In genomic region chr1:119140177-119141019, GRCh38 we compare ENCODE assay signal across 8 cellular contexts. TPM values are rescaled to one million over a fixed set of nuclear protein-coding genes. Genes with fewer than 3 reads are reported as not detected.
DNase-seq lines count a peak whose midpoint lies in the region; ATAC-seq, FAIRE-seq and TF ChIP-seq lines count a peak whose summit lies in the region.

WARS2 (minus strand) TSS chr1:119140653; CDS start chr1:119140644, 9 bp downstream.

- H3K4me3 ChIP-seq in brain microvascular endothelial cell (ENCODE audit: low read depth, low read length) (peak within 1 kb of the TSS; percentile 76), iPS DF 6.9 (ENCODE audit: low read length) (peak within 1 kb of the TSS; percentile 37; the same call in 1 of the 2 replicates), gastrocnemius medialis (peak within 1 kb of the TSS; percentile 75 to 79 (median 78))

- ATAC-seq in GM18858 (IDR thresholded peaks at IDR 0.05; ENCODE audit: unreplicated experiment) (peak; percentile 85), HG03066 (IDR thresholded peaks at IDR 0.05; ENCODE audit: low read depth, unreplicated experiment) (peak; percentile 95), gastrocnemius medialis (peak; percentile 99)

- peak; percentile 74 to 81 for TF ChIP-seq POLR2A in gastrocnemius medialis (IDR thresholded peaks at IDR 0.05)

- H3K4me1 ChIP-seq in iPS DF 6.9 (ENCODE audit: control insufficient read depth, insufficient read depth, low read length) (no peaks in the 10 kb centered on the region; the same call in 1 of the 2 replicates), gastrocnemius medialis (peaks cover 24 to 29% of the 10 kb centered on the region in 2 donors)

- in situ Hi-C loops in brain microvascular endothelial cell (cut with HindIII; ENCODE audit: low pct_ligation_motif_present, low sequenced_read_pairs) = no loop called here
- in situ Hi-C loops in gastrocnemius medialis (cut with MboI; ENCODE audit: low sequenced_read_pairs in 4 of 4) = no loop called here

- H3K36me3 ChIP-seq in brain microvascular endothelial cell (replicated peaks) (no peaks in the 10 kb centered on the region), iPS DF 6.9 (ENCODE audit: control insufficient read depth, insufficient read depth, low read length) (no peaks in the 10 kb centered on the region), gastrocnemius medialis (no peaks in the 10 kb centered on the region)

- H3K27me3 ChIP-seq in brain microvascular endothelial cell (replicated peaks) (no peaks in the 10 kb centered on the region), iPS DF 6.9 (ENCODE audit: control insufficient read depth, insufficient read depth, low read length) (no peaks in the 10 kb centered on the region), gastrocnemius medialis (no peaks in the 10 kb centered on the region)

- intact Hi-C loops in gastrocnemius medialis (cut with DNase I; ENCODE audit: low total_unique reads) = loop anchor here (10.0 kb wide), 1 partner anchor 534 kb away; no protein-coding TSS in a partner anchor

- DNase-seq in NCI-H2107 treated with DMSO at 0.1 percent for 48 hours (lab: John Stamatoyannopoulos, UW; ENCODE audit: unreplicated experiment) (peak; percentile 98), brain microvascular endothelial cell (peak; percentile 98), iPS DF 6.9 (ENCODE audit: low read depth, low spot score) (peak; percentile 94), gastrocnemius medialis (peak; percentile 96)

- peak within 1 kb of the TSS; percentile 98 for H3K27ac ChIP-seq in brain microvascular endothelial cell
- H3K27ac ChIP-seq in iPS DF 6.9 (ENCODE audit: low read length) = no peak within 1 kb of the TSS
- peak within 1 kb of the TSS; percentile 88 to 96 (median 94) for H3K27ac ChIP-seq in gastrocnemius medialis

- H3K9me3 ChIP-seq in iPS DF 6.9 (ENCODE audit: control insufficient read depth, insufficient read depth, low read length) = no peaks in the 10 kb centered on the region
- no peaks in the 10 kb centered on the region for H3K9me3 ChIP-seq in gastrocnemius medialis

- WGBS in iPS DF 6.9 (ENCODE audit: insufficient coverage, insufficient read length) = no CpG with 5 or more reads among the region's 50 CpGs

- FAIRE-seq in A204.1 (lab: Jason Lieb, UNC) (peak; percentile 64), TTC549 (lab: Jason Lieb, UNC) (peak; percentile 46)

- TF ChIP-seq CTCF in brain microvascular endothelial cell (IDR thresholded peaks at IDR 0.05; ENCODE audit: low read depth, low read length, missing control alignments) (peak; percentile 16), gastrocnemius medialis (IDR thresholded peaks at IDR 0.05 in 4 of 5, conservative IDR thresholded peaks at IDR 0.05 in 1 of 5) (no peak)

RNA-seq across cellular contexts. Expression of gene WARS2, which starts in this region (rescaled TPM):
- 10 to 100 TPM in 1 of 4 donors, 1 to 10 TPM in 3; 5.8 to 16.5 (median 6.5) TPM for total RNA-seq in gastrocnemius medialis
